In the genomic region with DNA sequence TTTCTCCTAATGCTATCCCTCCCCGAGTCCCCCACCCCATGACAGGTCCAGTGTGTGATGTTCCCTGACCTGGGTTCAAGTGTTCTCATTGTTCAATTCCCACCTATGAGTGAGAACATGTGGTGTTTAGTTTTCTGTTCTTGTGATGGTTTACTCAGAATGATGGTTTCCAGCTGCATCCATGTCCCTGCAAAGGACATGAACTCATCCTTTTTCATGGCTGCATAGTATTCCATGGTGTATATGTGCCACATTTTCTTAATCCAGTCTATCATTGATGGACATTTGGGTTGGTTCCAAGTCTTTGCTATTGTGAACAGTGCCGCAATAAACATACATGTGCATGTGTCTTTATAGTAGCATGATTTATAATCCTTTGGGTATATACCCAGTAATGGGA, we compare ENCODE assay signal across 3 cellular contexts.
DNase-seq lines count a peak whose midpoint lies in the region; ATAC-seq, FAIRE-seq and TF ChIP-seq lines count a peak whose summit lies in the region.
"Not testable (repeated sequence)": the region's sequence is repeated elsewhere in the genome, so short reads cannot be mapped to it uniquely, and the experiment has no call there.

No MANE protein-coding gene starts in this region.

- not testable (repeated sequence) for TF ChIP-seq EP300 in K562 (IDR thresholded peaks at IDR 0.05; ENCODE audit: low read length)

- not testable (repeated sequence) for BruUV-seq in K562 (replicated peaks; lab: Mats Ljungman, UMichigan)

- intact Hi-C loops in K562 (cut with micrococcal nuclease) = not testable (repeated sequence)

- not testable (repeated sequence) for FAIRE-seq in K562 (lab: Jason Lieb, UNC)

- not testable (repeated sequence) for H3K79me2 ChIP-seq in K562 (ENCODE audit: control insufficient read depth, insufficient read depth, low read length)

- TF ChIP-seq CTCF in HEK293 (tag by site-specific recombination; IDR thresholded peaks at IDR 0.05); WTC11 (IDR thresholded peaks at IDR 0.05); K562 (IDR thresholded peaks at IDR 0.05 in 2 of 3, conservative IDR thresholded peaks at IDR 0.05 in 1 of 3; ENCODE audit: insufficient read depth in 2 of 3, low read depth in 1 of 3, low read length in 3 of 3): not testable (repeated sequence)

- WGBS in K562 (ENCODE audit: insufficient coverage, low coverage, missing lambda C conversion rate) = 0% methylated on average over 1 of the region's 2 CpGs

- H4K20me1 ChIP-seq in K562 (replicated peaks; ENCODE audit: control insufficient read depth, insufficient read depth, low read length) = not testable (repeated sequence)

- not testable (repeated sequence) for H3K4me2 ChIP-seq in K562 (ENCODE audit: insufficient read depth, low read length)

- not testable (repeated sequence) for H3K36me3 ChIP-seq in HEK293 (ENCODE audit: control insufficient read depth in 2 of 2, insufficient read depth in 1 of 2, low read length in 2 of 2); K562 (ENCODE audit: control insufficient read depth, insufficient read depth, low read length)

- DNase-seq in WTC11 (ENCODE audit: low spot score); K562 (ENCODE audit: extremely low read depth in 1 of 4, low spot score in 3 of 4): not testable (repeated sequence)

- H3K4me1 ChIP-seq in HEK293 (ENCODE audit: control insufficient read depth, insufficient read depth, low read length); K562 (replicated peaks in 1 of 2; ENCODE audit: control insufficient read depth in 2 of 2, insufficient read depth in 2 of 2, low read length in 2 of 2): not testable (repeated sequence)

- peaks cover 20% of the 10 kb centered on the region for H3K36me3 Mint-ChIP-seq in WTC11

- H3K9me3 ChIP-seq in HEK293 (ENCODE audit: control insufficient read depth, insufficient read depth, low read depth, low read length); K562 (replicated peaks; ENCODE audit: control insufficient read depth, insufficient read depth, low read depth, low read length): not testable (repeated sequence)

- not testable (repeated sequence) for H3K27ac ChIP-seq in HEK293 (ENCODE audit: extremely low read depth, low read depth, low read length); K562 (ENCODE audit: extremely low read depth, low read depth, low read length)

- peaks cover 24% of the 10 kb centered on the region for H3K9me3 Mint-ChIP-seq in WTC11

- H3K4me1 Mint-ChIP-seq in WTC11 = peaks cover 13% of the 10 kb centered on the region

- peaks cover 11% of the 10 kb centered on the region for H3K27me3 Mint-ChIP-seq in WTC11 (ENCODE audit: low read depth)

- in situ Hi-C loops in K562 (cut with MboI) = not testable (repeated sequence)

- not testable (repeated sequence) for H3K9ac ChIP-seq in K562 (ENCODE audit: insufficient read depth in 1 of 2, low read depth in 2 of 2, low read length in 2 of 2)

- not testable (repeated sequence) for H3K4me3 Mint-ChIP-seq in WTC11

- H3K4me3 ChIP-seq in HEK293 (ENCODE audit: low read depth, low read length); K562: not testable (repeated sequence)

- TF ChIP-seq RAD21 in K562 (CRISPR knock-in tag; conservative IDR thresholded peaks at IDR 0.05 in 1 of 2, IDR thresholded peaks at IDR 0.05 in 1 of 2) = not testable (repeated sequence)

- ATAC-seq in WTC11, K562: not testable (repeated sequence)

- POLR2A ChIA-PET in HEK293 (lab: Yijun Ruan, JAX); WTC11 (lab: Charles Lee); K562 (lab: Yijun Ruan, JAX): not testable (repeated sequence)

- H3K27ac Mint-ChIP-seq in WTC11 = not testable (repeated sequence)

- TF ChIP-seq POLR2A in K562 (conservative IDR thresholded peaks at IDR 0.05) = not testable (repeated sequence)

- not testable (repeated sequence) for H3K27me3 ChIP-seq in K562 (ENCODE audit: control insufficient read depth in 2 of 2, insufficient read depth in 2 of 2, low read length in 2 of 2)

- CTCF ChIA-PET in HEK293 (lab: Yijun Ruan, JAX); WTC11 (lab: Charles Lee); K562 (lab: Yijun Ruan, JAX; ENCODE audit: low intra/inter-chr PET ratio): not testable (repeated sequence)

- H2AFZ ChIP-seq in K562 (ENCODE audit: low read depth, low read length) = not testable (repeated sequence)

- not testable (repeated sequence) for H3K9me1 ChIP-seq in K562 (ENCODE audit: control insufficient read depth, insufficient read depth, low read length)

TF ChIP-seq in HEK293, 187 proteins besides CTCF, POLR2A, EP300 and RAD21:
- TF ChIP-seq ZNF146 (tag by site-specific recombination; IDR thresholded peaks at IDR 0.05) = peak; percentile 87
TF ChIP-seq in HEK293: peak in this region for 1; not testable (repeated sequence) for 186.

TF ChIP-seq in WTC11, 78 proteins besides CTCF, POLR2A, EP300 and RAD21:
- 0 out of 2 replicates have a peak, but pooled peaks have one; percentile 15 for TF ChIP-seq GTF2I (CRISPR knock-in tag; conservative IDR thresholded peaks at IDR 0.05)

TF ChIP-seq in K562, 482 proteins besides CTCF, POLR2A, EP300 and RAD21:
- TF ChIP-seq SMARCA5 (IDR thresholded peaks at IDR 0.05) (peak; percentile 62; the same call in 1 of the 2 replicates), KDM1A (IDR thresholded peaks at IDR 0.05) (peak in 1 of 2 experiments; percentile 40; a peak in 1 of 4 replicates), ZNF146 (CRISPR knock-in tag; IDR thresholded peaks at IDR 0.05; ENCODE audit: unreplicated experiment) (peak; percentile 20), BCOR (IDR thresholded peaks at IDR 0.05) (peak; percentile 61; the same call in 1 of the 2 replicates)
TF ChIP-seq in K562: peak in this region for 4; not testable (repeated sequence) for 478.
